ENCODE assay signal across 11 cellular contexts in genomic region chr22:24153353-24153752, GRCh38. TPM values are rescaled to one million over a fixed set of nuclear protein-coding genes. Genes with fewer than 3 reads are reported as not detected.
A peak's percentile ranks its signal among the peaks of the same experiment; 100 is the strongest.
DNase-seq lines count a peak whose midpoint lies in the region; ATAC-seq and TF ChIP-seq lines count a peak whose summit lies in the region.
"Had no signal": no experiment of that assay in that cellular context is flagged by ENCODE, and none has a peak within 500 bp of the region (broad histone marks: within the 10 kb centered on the region; RNA-seq: fewer than 3 reads in every experiment).

No MANE protein-coding gene starts in this region.

- CTCF ChIA-PET in CD8-positive, alpha-beta T cell (lab: Charles Lee): interaction anchor here (1.4 to 14.2 kb wide), 4 partner anchors 17 to 45 kb away, joined by 3 to 273 read pairs (median 78); no protein-coding TSS in a partner anchor
- CTCF ChIA-PET in activated naive CD4-positive, alpha-beta T cell treated with anti-CD3 and anti-CD28 coated beads for 36 hours (lab: Charles Lee): interaction anchor here (0.7 to 6.2 kb wide), 4 partner anchors 9 to 89 kb away, joined by 3 to 42 read pairs (median 4); no protein-coding TSS in a partner anchor
- CTCF ChIA-PET in HEK293T (lab: Yijun Ruan, JAX): no interaction called here

- H3K23me2 ChIP-seq in H9 (ENCODE audit: insufficient read length, low read depth, low read length, poor library complexity, severe bottlenecking): peaks cover 10% of the 10 kb centered on the region

- H3K36me3 ChIP-seq in CD8-positive, alpha-beta T cell (ENCODE audit: insufficient read depth, low read length): no peaks in the 10 kb centered on the region
- H3K36me3 ChIP-seq in lower lobe of right lung: no peaks in the 10 kb centered on the region

- no peak overlapping the region for H4K91ac ChIP-seq in H9 (ENCODE audit: insufficient read length, low read depth, low read length)

- ATAC-seq in CD8-positive, alpha-beta T cell: peak; percentile 32
- ATAC-seq in lower lobe of right lung (no peak), omental fat pad (ENCODE audit: low FRiP score) (no peak)

- H3K4me1 ChIP-seq in CD8-positive, alpha-beta T cell (ENCODE audit: insufficient read depth, low read length): peaks cover 77% of the 10 kb centered on the region
- peaks cover 67% of the 10 kb centered on the region for H3K4me1 ChIP-seq in lower lobe of right lung
- no peaks in the 10 kb centered on the region; the same call in 1 of the 2 replicates for H3K4me1 ChIP-seq in H9 (ENCODE audit: insufficient read depth, low read length)

- H3K56ac ChIP-seq in H9 (ENCODE audit: insufficient read length, low read depth, low read length): no peak overlapping the region

- H3K23ac ChIP-seq in H9 (ENCODE audit: insufficient read length, low read depth, low read length): no peak overlapping the region

- no peak overlapping the region for H3K9ac ChIP-seq in H9 (ENCODE audit: extremely low read depth, insufficient read length, low read length)

- no peak overlapping the region for H2AFZ ChIP-seq in H9 (ENCODE audit: low read length)

- H4K5ac ChIP-seq in H9 (ENCODE audit: insufficient read length, low read depth, low read length): no peak overlapping the region

- no peaks in the 10 kb centered on the region for H3K9me3 Mint-ChIP-seq in CD8-positive, alpha-beta T cell
- no peaks in the 10 kb centered on the region for H3K9me3 Mint-ChIP-seq in activated naive CD4-positive, alpha-beta T cell treated with anti-CD3 and anti-CD28 coated beads for 36 hours
- no peaks in the 10 kb centered on the region for H3K9me3 Mint-ChIP-seq in H9
- H3K9me3 Mint-ChIP-seq: neural crest cell had no signal

- no peaks in the 10 kb centered on the region for H3K27me3 ChIP-seq in CD8-positive, alpha-beta T cell (ENCODE audit: insufficient read depth, low read length)
- no peaks in the 10 kb centered on the region for H3K27me3 ChIP-seq in lower lobe of right lung (ENCODE audit: low read depth)
- no peaks in the 10 kb centered on the region for H3K27me3 ChIP-seq in H9 (ENCODE audit: insufficient read depth, low read length)

- no peak overlapping the region for H3K4me2 ChIP-seq in H9 (ENCODE audit: insufficient read depth, insufficient read length, low read length)

- H3K27me3 Mint-ChIP-seq in CD8-positive, alpha-beta T cell (ENCODE audit: low read depth): no peaks in the 10 kb centered on the region
- H3K27me3 Mint-ChIP-seq in activated naive CD4-positive, alpha-beta T cell treated with anti-CD3 and anti-CD28 coated beads for 36 hours (ENCODE audit: low read depth): no peaks in the 10 kb centered on the region
- peaks cover 14% of the 10 kb centered on the region for H3K27me3 Mint-ChIP-seq in H9 (ENCODE audit: low read depth)

- WGBS in H9 (ENCODE audit: extremely low coverage, insufficient read length, low lambda C conversion rate): no CpG with 5 or more reads among the region's 3 CpGs

- H3K4me1 Mint-ChIP-seq in CD8-positive, alpha-beta T cell (ENCODE audit: low read depth): peaks cover 84% of the 10 kb centered on the region
- H3K4me1 Mint-ChIP-seq in activated naive CD4-positive, alpha-beta T cell treated with anti-CD3 and anti-CD28 coated beads for 36 hours (ENCODE audit: low read depth): peaks cover 61% of the 10 kb centered on the region
- H3K4me1 Mint-ChIP-seq in H9: peaks cover 18 to 34% of the 10 kb centered on the region in 2 experiments

- DNase-seq in CD8-positive, alpha-beta T cell: peak; percentile 16 to 82 (median 58)
- DNase-seq in NK-92 treated with Interleukin-12 subunit alpha and Interleukin-12 subunit beta, amount 100 ng/mL, for 24 hours (lab: John Stamatoyannopoulos, UW): peak; percentile 35
- peak; percentile 66 for DNase-seq in activated naive CD4-positive, alpha-beta T cell treated with anti-CD3 and anti-CD28 coated beads for 36 hours
- DNase-seq in lower lobe of right lung: no peak
- DNase-seq in NCI-H748 (lab: John Stamatoyannopoulos, UW; ENCODE audit: unreplicated experiment): no peak
- DNase-seq in omental fat pad (ENCODE audit: low spot score): no peak
- no peak for DNase-seq in HEK293T (ENCODE audit: extremely low spot score)
- no peak for DNase-seq in H9
- DNase-seq: head of caudate nucleus, NCI-H1694 had no signal

- no peak overlapping the region for H2BK15ac ChIP-seq in H9 (ENCODE audit: low read depth, low read length)

- no peak overlapping the region for H4K8ac ChIP-seq in H9 (replicated peaks; ENCODE audit: insufficient read length, low read depth, low read length)

- no peaks in the 10 kb centered on the region for H4K20me1 ChIP-seq in H9 (ENCODE audit: control insufficient read depth, insufficient read depth, insufficient read length)

- H2BK20ac ChIP-seq in H9 (ENCODE audit: low read depth, low read length, poor library complexity, severe bottlenecking): no peak overlapping the region

- no peaks in the 10 kb centered on the region for H3K9me3 ChIP-seq in CD8-positive, alpha-beta T cell (ENCODE audit: low read length)
- H3K9me3 ChIP-seq in lower lobe of right lung: no peaks in the 10 kb centered on the region
- no peaks in the 10 kb centered on the region for H3K9me3 ChIP-seq in H9 (ENCODE audit: control insufficient read depth, low read depth, low read length)

- H3T11ph ChIP-seq in H9 (ENCODE audit: low read length): no peak overlapping the region

- peak overlapping the region; percentile 98 for H3K27ac Mint-ChIP-seq in CD8-positive, alpha-beta T cell
- peak overlapping the region; percentile 64 for H3K27ac Mint-ChIP-seq in activated naive CD4-positive, alpha-beta T cell treated with anti-CD3 and anti-CD28 coated beads for 36 hours
- 0 out of 7 replicates have a peak overlapping the region, but pooled peaks of 1 of the 3 experiments have one; percentile 59 for H3K27ac Mint-ChIP-seq in H9

- H3K14ac ChIP-seq in H9 (ENCODE audit: insufficient read depth, low read length): no peak overlapping the region

- peak overlapping the region; percentile 20 for H3K4me3 ChIP-seq in CD8-positive, alpha-beta T cell (ENCODE audit: low read depth, low read length)
- H3K4me3 ChIP-seq in lower lobe of right lung: no peak overlapping the region

- intact Hi-C loops in CD8-positive, alpha-beta T cell (cut with DNase I, micrococcal nuclease): loop anchor here in 1 of 2 experiments (10.0 kb wide), 2 partner anchors 401 to 439 kb away; partner anchors contain the start of genes GUCD1 and SNRPD3
- intact Hi-C loops in activated naive CD4-positive, alpha-beta T cell treated with anti-CD3 and anti-CD28 coated beads for 36 hours (cut with micrococcal nuclease): no loop called here
- intact Hi-C loops in lower lobe of right lung (cut with DNase I): no loop called here

- H3K36me3 Mint-ChIP-seq in CD8-positive, alpha-beta T cell: peaks cover 12% of the 10 kb centered on the region
- peaks cover 4% of the 10 kb centered on the region for H3K36me3 Mint-ChIP-seq in activated naive CD4-positive, alpha-beta T cell treated with anti-CD3 and anti-CD28 coated beads for 36 hours (ENCODE audit: low read depth)
- H3K36me3 Mint-ChIP-seq in H9 (ENCODE audit: insufficient read depth in 1 of 3, low read depth in 3 of 3): peaks cover 0 to 7% (median 0%) of the 10 kb centered on the region in 3 experiments; a peak in 5 of 7 replicates

- no peak overlapping the region for H3K18ac ChIP-seq in H9 (ENCODE audit: insufficient read length, low read depth, low read length)

- no peak overlapping the region for H2BK120ac ChIP-seq in H9 (ENCODE audit: low read depth, low read length, poor library complexity, severe bottlenecking)

- no peak overlapping the region for H2BK12ac ChIP-seq in H9 (ENCODE audit: insufficient read length, low read depth, low read length)

- no peaks in the 10 kb centered on the region for H3K79me1 ChIP-seq in H9 (ENCODE audit: insufficient read depth, low read depth, low read length, poor library complexity, severe bottlenecking)

- H3K4ac ChIP-seq in H9 (ENCODE audit: low read depth, low read length): no peak overlapping the region

- no peaks in the 10 kb centered on the region for H3K79me2 ChIP-seq in H9 (ENCODE audit: insufficient read depth, low read length)

- no peak overlapping the region for H2BK5ac ChIP-seq in H9 (ENCODE audit: insufficient read length, low read length)

- POLR2A ChIA-PET in CD8-positive, alpha-beta T cell (lab: Charles Lee): interaction anchor here (0.7 to 10.5 kb wide), 5 partner anchors 13 to 143 kb away, joined by 3 to 189 read pairs (median 4); partner anchors contain the start of gene CABIN1
- POLR2A ChIA-PET in HEK293T (lab: Yijun Ruan, JAX): no interaction called here

- TF ChIP-seq CTCF in CD8-positive, alpha-beta T cell (IDR thresholded peaks at IDR 0.05): no peak
- TF ChIP-seq CTCF in lower lobe of right lung (IDR thresholded peaks at IDR 0.05) (no peak), omental fat pad (IDR thresholded peaks at IDR 0.05) (no peak), H9 (conservative IDR thresholded peaks at IDR 0.05) (no peak)

- H3K4me3 Mint-ChIP-seq in CD8-positive, alpha-beta T cell: peak overlapping the region; percentile 59
- H3K4me3 Mint-ChIP-seq in activated naive CD4-positive, alpha-beta T cell treated with anti-CD3 and anti-CD28 coated beads for 36 hours: no peak overlapping the region
- no peak overlapping the region for H3K4me3 Mint-ChIP-seq in H9

- H3K27ac ChIP-seq in CD8-positive, alpha-beta T cell (ENCODE audit: low read depth, low read length): peak overlapping the region; percentile 63
- H3K27ac ChIP-seq in lower lobe of right lung (peak overlapping the region; percentile 68), H9 (ENCODE audit: insufficient read length, low read depth, low read length) (no peak overlapping the region)

- H2AK5ac ChIP-seq in H9 (ENCODE audit: insufficient read length, low read length): no peak overlapping the region

TF ChIP-seq in HEK293T, 16 proteins besides CTCF, POLR2A, EP300 and RAD21 (continues in another document):
- no peak for TF ChIP-seq BHLHE40 (IDR thresholded peaks at IDR 0.05; ENCODE audit: borderline replicate concordance)
- TF ChIP-seq LEF1 (IDR thresholded peaks at IDR 0.05; ENCODE audit: borderline replicate concordance): no peak
- TF ChIP-seq FOXK2 (IDR thresholded peaks at IDR 0.05): no peak
- no peak for TF ChIP-seq HDGF (IDR thresholded peaks at IDR 0.05; ENCODE audit: borderline replicate concordance)
- no peak for TF ChIP-seq SP1 (IDR thresholded peaks at IDR 0.05)
- TF ChIP-seq FOXA1 (IDR thresholded peaks at IDR 0.05): no peak
- TF ChIP-seq PKNOX1 (IDR thresholded peaks at IDR 0.05): no peak
- no peak for TF ChIP-seq ZNF384 (IDR thresholded peaks at IDR 0.05)

RNA-seq across cellular contexts. Expression of gene SUSD2, which starts 27.9 kb away (rescaled TPM):
- 1 to 10 TPM; 1.2 TPM for total RNA-seq in CD8-positive, alpha-beta T cell
- under 1 TPM; 0.21 to 0.22 TPM for total RNA-seq in activated naive CD4-positive, alpha-beta T cell treated with anti-CD3 and anti-CD28 coated beads for 36 hours
- total RNA-seq in lower lobe of right lung (200 TPM), omental fat pad (1 to 10 TPM; 2.3 to 8.0 (median 4.7) TPM), H9 (2021) (3.8 and 4.2 TPM in 2 replicates)

Comparison
In these comparisons a context has a peak if more than half of its experiments do, and no peak if none do; other contexts are left out.
1. DNase-seq: peak in CD8-positive, alpha-beta T cell (7 of 7), NK-92 treated with Interleukin-12 subunit alpha and Interleukin-12 subunit beta, amount 100 ng/mL, for 24 hours (single experiment) and activated naive CD4-positive, alpha-beta T cell treated with anti-CD3 and anti-CD28 coated beads for 36 hours (single experiment); none in lower lobe of right lung (single experiment), NCI-H748 (single experiment), omental fat pad (single experiment), HEK293T (single experiment) and H9 (single experiment).
2. RNA of gene SUSD2, which starts 27.9 kb away (total RNA-seq): 200 TPM in lower lobe of right lung (single experiment); 2.3 to 8.0 TPM in omental fat pad, 3.8 to 4.2 TPM in H9, 1.2 TPM in CD8-positive, alpha-beta T cell and 0.21 to 0.22 TPM in activated naive CD4-positive, alpha-beta T cell treated with anti-CD3 and anti-CD28 coated beads for 36 hours; every median in the first group is over 10 times any median in the second.